Comparison of ENCODE assay signal across 1 cellular context in the genomic region with DNA sequence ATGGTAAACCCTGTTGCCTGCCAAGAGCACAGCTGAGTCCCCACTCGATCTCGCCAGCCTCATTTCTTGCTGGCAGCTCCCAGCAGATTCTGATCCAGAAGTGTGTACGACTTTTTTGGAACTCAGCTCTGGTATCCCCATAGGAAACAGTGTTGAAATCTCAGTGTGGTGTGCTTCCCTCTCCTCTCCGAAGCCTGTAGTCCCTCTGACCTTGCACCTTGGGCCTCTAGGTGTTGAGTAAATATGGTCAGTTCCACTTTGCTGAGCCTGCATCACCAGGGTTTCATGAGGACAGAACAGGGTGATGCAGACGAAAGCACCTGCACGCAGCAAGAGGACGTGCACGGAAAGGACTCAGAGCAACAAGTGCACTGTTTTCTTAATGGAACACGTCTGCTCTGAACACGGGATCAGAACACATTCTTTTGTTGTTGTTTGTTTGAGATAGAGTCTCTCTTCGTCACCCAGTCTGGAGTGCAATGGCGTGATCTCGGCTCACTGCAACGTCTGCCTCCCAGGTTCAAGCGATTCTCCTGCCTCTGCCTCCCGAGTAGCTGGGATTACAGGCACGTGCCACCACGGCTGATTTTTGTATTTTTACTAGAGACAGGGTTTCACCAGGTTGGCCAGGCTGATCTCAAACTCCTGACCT.
A peak's percentile ranks its signal among the peaks of the same experiment; 100 is the strongest.
TF ChIP-seq lines count a peak whose summit lies in the region.

No MANE protein-coding gene starts in this region.

TF ChIP-seq in HepG2, 621 proteins besides CTCF, POLR2A, EP300 and RAD21 (continued from another document and continues in another):
- TF ChIP-seq ZNF780A (CRISPR knock-in tag; IDR thresholded peaks at IDR 0.05): no peak; the same call in 1 of the 2 replicates
- peak; percentile 86 for TF ChIP-seq ISL2 (CRISPR knock-in tag; IDR thresholded peaks at IDR 0.05)
- peak; percentile 95 for TF ChIP-seq ZKSCAN8 (CRISPR knock-in tag; IDR thresholded peaks at IDR 0.05; ENCODE audit: borderline replicate concordance)
- TF ChIP-seq, protein P1, sequence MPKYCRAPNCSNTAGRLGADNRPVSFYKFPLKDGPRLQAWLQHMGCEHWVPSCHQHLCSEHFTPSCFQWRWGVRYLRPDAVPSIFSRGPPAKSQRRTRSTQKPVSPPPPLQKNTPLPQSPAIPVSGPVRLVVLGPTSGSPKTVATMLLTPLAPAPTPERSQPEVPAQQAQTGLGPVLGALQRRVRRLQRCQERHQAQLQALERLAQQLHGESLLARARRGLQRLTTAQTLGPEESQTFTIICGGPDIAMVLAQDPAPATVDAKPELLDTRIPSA (CRISPR knock-in tag; IDR thresholded peaks at IDR 0.05; ENCODE audit: borderline replicate concordance): no peak
- TF ChIP-seq, protein P2, sequence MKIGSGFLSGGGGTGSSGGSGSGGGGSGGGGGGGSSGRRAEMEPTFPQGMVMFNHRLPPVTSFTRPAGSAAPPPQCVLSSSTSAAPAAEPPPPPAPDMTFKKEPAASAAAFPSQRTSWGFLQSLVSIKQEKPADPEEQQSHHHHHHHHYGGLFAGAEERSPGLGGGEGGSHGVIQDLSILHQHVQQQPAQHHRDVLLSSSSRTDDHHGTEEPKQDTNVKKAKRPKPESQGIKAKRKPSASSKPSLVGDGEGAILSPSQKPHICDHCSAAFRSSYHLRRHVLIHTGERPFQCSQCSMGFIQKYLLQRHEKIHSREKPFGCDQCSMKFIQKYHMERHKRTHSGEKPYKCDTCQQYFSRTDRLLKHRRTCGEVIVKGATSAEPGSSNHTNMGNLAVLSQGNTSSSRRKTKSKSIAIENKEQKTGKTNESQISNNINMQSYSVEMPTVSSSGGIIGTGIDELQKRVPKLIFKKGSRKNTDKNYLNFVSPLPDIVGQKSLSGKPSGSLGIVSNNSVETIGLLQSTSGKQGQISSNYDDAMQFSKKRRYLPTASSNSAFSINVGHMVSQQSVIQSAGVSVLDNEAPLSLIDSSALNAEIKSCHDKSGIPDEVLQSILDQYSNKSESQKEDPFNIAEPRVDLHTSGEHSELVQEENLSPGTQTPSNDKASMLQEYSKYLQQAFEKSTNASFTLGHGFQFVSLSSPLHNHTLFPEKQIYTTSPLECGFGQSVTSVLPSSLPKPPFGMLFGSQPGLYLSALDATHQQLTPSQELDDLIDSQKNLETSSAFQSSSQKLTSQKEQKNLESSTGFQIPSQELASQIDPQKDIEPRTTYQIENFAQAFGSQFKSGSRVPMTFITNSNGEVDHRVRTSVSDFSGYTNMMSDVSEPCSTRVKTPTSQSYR (CRISPR knock-in tag; IDR thresholded peaks at IDR 0.05; ENCODE audit: borderline replicate concordance): peak; percentile 71; the same call in 1 of the 2 replicates
- TF ChIP-seq ZNF329 (CRISPR knock-in tag; IDR thresholded peaks at IDR 0.05; ENCODE audit: low read depth): no peak
- TF ChIP-seq ZNF878 (CRISPR knock-in tag; IDR thresholded peaks at IDR 0.05): peak; percentile 85
- peak; percentile 79 for TF ChIP-seq ZNF24 (IDR thresholded peaks at IDR 0.05)
- TF ChIP-seq ZNF205 (CRISPR knock-in tag; IDR thresholded peaks at IDR 0.05): no peak
- TF ChIP-seq, protein P3, sequence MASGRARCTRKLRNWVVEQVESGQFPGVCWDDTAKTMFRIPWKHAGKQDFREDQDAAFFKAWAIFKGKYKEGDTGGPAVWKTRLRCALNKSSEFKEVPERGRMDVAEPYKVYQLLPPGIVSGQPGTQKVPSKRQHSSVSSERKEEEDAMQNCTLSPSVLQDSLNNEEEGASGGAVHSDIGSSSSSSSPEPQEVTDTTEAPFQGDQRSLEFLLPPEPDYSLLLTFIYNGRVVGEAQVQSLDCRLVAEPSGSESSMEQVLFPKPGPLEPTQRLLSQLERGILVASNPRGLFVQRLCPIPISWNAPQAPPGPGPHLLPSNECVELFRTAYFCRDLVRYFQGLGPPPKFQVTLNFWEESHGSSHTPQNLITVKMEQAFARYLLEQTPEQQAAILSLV (CRISPR knock-in tag; IDR thresholded peaks at IDR 0.05; ENCODE audit: borderline replicate concordance): peak; percentile 67; the same call in 1 of the 2 replicates
- TF ChIP-seq NFRKB (IDR thresholded peaks at IDR 0.05): no peak
- TF ChIP-seq U2AF1 (optimal IDR thresholded peaks at IDR 0.05; ENCODE audit: low read depth, low read length): no peak
- TF ChIP-seq ZSCAN21 (CRISPR knock-in tag; IDR thresholded peaks at IDR 0.05; ENCODE audit: borderline replicate concordance): peak; percentile 98
- no peak for TF ChIP-seq RBM22 (optimal IDR thresholded peaks at IDR 0.05; ENCODE audit: low read length)
- TF ChIP-seq, protein P4, sequence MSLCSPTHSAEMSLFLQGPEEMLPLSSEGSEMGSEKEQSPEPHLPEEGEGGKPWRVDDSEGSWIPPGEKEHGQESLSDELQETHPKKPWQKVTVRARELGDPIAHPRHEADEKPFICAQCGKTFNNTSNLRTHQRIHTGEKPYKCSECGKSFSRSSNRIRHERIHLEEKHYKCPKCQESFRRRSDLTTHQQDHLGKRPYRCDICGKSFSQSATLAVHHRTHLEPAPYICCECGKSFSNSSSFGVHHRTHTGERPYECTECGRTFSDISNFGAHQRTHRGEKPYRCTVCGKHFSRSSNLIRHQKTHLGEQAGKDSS (CRISPR knock-in tag; IDR thresholded peaks at IDR 0.05; ENCODE audit: borderline replicate concordance, low read depth): peak; percentile 85; the same call in 1 of the 2 replicates
- TF ChIP-seq, protein P5, sequence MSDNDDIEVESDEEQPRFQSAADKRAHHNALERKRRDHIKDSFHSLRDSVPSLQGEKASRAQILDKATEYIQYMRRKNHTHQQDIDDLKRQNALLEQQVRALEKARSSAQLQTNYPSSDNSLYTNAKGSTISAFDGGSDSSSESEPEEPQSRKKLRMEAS (IDR thresholded peaks at IDR 0.05): peak; percentile 89
- TF ChIP-seq, protein P6, sequence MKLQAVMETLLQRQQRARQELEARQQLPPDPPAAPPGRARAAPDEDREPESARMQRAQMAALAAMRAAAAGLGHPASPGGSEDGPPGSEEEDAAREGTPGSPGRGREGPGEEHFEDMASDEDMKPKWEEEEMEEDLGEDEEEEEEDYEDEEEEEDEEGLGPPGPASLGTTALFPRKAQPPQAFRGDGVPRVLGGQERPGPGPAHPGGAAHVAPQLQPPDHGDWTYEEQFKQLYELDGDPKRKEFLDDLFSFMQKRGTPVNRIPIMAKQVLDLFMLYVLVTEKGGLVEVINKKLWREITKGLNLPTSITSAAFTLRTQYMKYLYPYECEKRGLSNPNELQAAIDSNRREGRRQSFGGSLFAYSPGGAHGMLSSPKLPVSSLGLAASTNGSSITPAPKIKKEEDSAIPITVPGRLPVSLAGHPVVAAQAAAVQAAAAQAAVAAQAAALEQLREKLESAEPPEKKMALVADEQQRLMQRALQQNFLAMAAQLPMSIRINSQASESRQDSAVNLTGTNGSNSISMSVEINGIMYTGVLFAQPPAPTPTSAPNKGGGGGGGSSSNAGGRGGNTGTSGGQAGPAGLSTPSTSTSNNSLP (IDR thresholded peaks at IDR 0.05; ENCODE audit: low read depth, low read length): peak; percentile 62; the same call in 1 of the 2 replicates
- TF ChIP-seq, protein P7, sequence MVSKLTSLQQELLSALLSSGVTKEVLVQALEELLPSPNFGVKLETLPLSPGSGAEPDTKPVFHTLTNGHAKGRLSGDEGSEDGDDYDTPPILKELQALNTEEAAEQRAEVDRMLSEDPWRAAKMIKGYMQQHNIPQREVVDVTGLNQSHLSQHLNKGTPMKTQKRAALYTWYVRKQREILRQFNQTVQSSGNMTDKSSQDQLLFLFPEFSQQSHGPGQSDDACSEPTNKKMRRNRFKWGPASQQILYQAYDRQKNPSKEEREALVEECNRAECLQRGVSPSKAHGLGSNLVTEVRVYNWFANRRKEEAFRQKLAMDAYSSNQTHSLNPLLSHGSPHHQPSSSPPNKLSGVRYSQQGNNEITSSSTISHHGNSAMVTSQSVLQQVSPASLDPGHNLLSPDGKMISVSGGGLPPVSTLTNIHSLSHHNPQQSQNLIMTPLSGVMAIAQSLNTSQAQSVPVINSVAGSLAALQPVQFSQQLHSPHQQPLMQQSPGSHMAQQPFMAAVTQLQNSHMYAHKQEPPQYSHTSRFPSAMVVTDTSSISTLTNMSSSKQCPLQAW (CRISPR knock-in tag; IDR thresholded peaks at IDR 0.05): peak; percentile 97
- TF ChIP-seq EED (CRISPR knock-in tag; IDR thresholded peaks at IDR 0.05): no peak
- TF ChIP-seq ZNF382 (CRISPR knock-in tag; IDR thresholded peaks at IDR 0.05; ENCODE audit: borderline replicate concordance): no peak
- no peak for TF ChIP-seq CENPX (CRISPR knock-in tag; IDR thresholded peaks at IDR 0.05)
- TF ChIP-seq NFATC3 (CRISPR knock-in tag; IDR thresholded peaks at IDR 0.05): 0 out of 2 replicates have a peak, but pooled peaks have one; percentile 34
- TF ChIP-seq, protein P8, sequence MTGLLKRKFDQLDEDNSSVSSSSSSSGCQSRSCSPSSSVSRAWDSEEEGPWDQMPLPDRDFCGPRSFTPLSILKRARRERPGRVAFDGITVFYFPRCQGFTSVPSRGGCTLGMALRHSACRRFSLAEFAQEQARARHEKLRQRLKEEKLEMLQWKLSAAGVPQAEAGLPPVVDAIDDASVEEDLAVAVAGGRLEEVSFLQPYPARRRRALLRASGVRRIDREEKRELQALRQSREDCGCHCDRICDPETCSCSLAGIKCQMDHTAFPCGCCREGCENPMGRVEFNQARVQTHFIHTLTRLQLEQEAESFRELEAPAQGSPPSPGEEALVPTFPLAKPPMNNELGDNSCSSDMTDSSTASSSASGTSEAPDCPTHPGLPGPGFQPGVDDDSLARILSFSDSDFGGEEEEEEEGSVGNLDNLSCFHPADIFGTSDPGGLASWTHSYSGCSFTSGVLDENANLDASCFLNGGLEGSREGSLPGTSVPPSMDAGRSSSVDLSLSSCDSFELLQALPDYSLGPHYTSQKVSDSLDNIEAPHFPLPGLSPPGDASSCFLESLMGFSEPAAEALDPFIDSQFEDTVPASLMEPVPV (CRISPR knock-in tag; IDR thresholded peaks at IDR 0.05): 0 out of 2 replicates have a peak, but pooled peaks have one; percentile 38
- TF ChIP-seq, protein P9, sequence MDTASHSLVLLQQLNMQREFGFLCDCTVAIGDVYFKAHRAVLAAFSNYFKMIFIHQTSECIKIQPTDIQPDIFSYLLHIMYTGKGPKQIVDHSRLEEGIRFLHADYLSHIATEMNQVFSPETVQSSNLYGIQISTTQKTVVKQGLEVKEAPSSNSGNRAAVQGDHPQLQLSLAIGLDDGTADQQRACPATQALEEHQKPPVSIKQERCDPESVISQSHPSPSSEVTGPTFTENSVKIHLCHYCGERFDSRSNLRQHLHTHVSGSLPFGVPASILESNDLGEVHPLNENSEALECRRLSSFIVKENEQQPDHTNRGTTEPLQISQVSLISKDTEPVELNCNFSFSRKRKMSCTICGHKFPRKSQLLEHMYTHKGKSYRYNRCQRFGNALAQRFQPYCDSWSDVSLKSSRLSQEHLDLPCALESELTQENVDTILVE (CRISPR knock-in tag; IDR thresholded peaks at IDR 0.05): peak; percentile 92
- peak; percentile 65; the same call in 1 of the 2 replicates for TF ChIP-seq SMAD3 (CRISPR knock-in tag; IDR thresholded peaks at IDR 0.05)
- TF ChIP-seq HDAC2 (CRISPR knock-in tag; IDR thresholded peaks at IDR 0.05): peak; percentile 99
- no peak for TF ChIP-seq MLLT10 (CRISPR knock-in tag; IDR thresholded peaks at IDR 0.05)
- no peak for TF ChIP-seq ARNT (IDR thresholded peaks at IDR 0.05)
- TF ChIP-seq ZSCAN12 (CRISPR knock-in tag; IDR thresholded peaks at IDR 0.05): no peak
- TF ChIP-seq FLYWCH1 (CRISPR knock-in tag; IDR thresholded peaks at IDR 0.05): no peak
- TF ChIP-seq CHD2 (IDR thresholded peaks at IDR 0.05; ENCODE audit: low read depth, low read length): peak; percentile 34; the same call in 1 of the 2 replicates
- TF ChIP-seq CBX2 (IDR thresholded peaks at IDR 0.05; ENCODE audit: low read depth, low read length): no peak
- TF ChIP-seq CBX2 (CRISPR knock-in tag; IDR thresholded peaks at IDR 0.05; ENCODE audit: low read depth): 0 out of 2 replicates have a peak, but pooled peaks have one; percentile 61
- TF ChIP-seq, protein P10, sequence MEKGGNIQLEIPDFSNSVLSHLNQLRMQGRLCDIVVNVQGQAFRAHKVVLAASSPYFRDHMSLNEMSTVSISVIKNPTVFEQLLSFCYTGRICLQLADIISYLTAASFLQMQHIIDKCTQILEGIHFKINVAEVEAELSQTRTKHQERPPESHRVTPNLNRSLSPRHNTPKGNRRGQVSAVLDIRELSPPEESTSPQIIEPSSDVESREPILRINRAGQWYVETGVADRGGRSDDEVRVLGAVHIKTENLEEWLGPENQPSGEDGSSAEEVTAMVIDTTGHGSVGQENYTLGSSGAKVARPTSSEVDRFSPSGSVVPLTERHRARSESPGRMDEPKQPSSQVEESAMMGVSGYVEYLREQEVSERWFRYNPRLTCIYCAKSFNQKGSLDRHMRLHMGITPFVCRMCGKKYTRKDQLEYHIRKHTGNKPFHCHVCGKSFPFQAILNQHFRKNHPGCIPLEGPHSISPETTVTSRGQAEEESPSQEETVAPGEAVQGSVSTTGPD (CRISPR knock-in tag; IDR thresholded peaks at IDR 0.05): no peak
- TF ChIP-seq HNRNPL (IDR thresholded peaks at IDR 0.05; ENCODE audit: low read depth, low read length): no peak
- TF ChIP-seq, protein P11, sequence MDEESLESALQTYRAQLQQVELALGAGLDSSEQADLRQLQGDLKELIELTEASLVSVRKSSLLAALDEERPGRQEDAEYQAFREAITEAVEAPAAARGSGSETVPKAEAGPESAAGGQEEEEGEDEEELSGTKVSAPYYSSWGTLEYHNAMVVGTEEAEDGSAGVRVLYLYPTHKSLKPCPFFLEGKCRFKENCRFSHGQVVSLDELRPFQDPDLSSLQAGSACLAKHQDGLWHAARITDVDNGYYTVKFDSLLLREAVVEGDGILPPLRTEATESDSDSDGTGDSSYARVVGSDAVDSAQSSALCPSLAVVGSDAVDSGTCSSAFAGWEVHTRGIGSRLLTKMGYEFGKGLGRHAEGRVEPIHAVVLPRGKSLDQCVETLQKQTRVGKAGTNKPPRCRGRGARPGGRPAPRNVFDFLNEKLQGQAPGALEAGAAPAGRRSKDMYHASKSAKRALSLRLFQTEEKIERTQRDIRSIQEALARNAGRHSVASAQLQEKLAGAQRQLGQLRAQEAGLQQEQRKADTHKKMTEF (CRISPR knock-in tag; IDR thresholded peaks at IDR 0.05): peak; percentile 95
- TF ChIP-seq, protein P12, sequence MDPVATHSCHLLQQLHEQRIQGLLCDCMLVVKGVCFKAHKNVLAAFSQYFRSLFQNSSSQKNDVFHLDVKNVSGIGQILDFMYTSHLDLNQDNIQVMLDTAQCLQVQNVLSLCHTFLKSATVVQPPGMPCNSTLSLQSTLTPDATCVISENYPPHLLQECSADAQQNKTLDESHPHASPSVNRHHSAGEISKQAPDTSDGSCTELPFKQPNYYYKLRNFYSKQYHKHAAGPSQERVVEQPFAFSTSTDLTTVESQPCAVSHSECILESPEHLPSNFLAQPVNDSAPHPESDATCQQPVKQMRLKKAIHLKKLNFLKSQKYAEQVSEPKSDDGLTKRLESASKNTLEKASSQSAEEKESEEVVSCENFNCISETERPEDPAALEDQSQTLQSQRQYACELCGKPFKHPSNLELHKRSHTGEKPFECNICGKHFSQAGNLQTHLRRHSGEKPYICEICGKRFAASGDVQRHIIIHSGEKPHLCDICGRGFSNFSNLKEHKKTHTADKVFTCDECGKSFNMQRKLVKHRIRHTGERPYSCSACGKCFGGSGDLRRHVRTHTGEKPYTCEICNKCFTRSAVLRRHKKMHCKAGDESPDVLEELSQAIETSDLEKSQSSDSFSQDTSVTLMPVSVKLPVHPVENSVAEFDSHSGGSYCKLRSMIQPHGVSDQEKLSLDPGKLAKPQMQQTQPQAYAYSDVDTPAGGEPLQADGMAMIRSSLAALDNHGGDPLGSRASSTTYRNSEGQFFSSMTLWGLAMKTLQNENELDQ (CRISPR knock-in tag; IDR thresholded peaks at IDR 0.05; ENCODE audit: borderline replicate concordance): no peak
